ENCODE assay signal across 2 cellular contexts in the genomic region with DNA sequence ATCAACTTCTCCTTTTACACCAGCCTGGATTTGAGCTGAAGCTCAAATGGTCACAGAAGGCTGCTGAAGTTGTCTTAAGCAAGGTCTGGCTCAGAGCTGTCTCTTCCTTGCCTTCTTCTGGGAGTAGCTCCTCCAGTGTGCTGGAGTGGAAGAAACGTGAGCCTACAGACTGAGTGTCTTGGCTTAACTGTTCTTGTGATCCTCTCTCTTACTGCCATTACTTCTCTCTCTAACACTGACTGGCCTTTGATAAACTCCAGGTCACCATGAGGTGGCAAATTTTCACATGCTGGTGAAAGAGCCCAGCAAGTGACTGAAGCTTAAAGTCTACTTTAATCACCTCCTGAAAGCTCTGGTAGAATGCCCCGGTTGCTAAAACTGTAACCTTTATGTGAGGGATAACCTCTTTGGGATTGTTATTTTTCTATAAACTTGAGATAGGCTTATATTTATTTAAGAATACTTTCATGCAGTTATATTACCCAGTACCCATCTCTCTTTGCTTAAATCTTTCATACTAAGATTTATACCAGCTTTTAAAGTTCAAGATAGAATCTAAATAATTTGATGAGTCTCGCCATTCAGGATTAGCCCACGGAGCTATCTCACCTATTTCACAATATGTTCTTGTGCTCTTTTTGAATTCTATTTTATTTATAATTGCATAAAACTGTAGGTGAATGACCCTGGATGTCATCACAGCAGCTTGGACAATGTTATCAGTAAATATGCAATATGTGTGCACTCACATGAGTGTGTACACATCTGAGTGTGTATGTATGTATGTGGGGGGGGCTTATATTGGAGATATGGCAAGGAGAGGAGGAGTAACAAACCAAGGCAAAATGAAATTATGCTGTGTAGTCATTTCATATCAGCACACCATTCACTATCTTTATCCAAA.
TF ChIP-seq lines count a peak whose summit lies in the region.

No MANE protein-coding gene starts in this region.

TF ChIP-seq in liver, 16 proteins besides CTCF, POLR2A, EP300 and RAD21 (continued from another document):
- TF ChIP-seq ATF3 (IDR thresholded peaks at IDR 0.05) = no peak

TF ChIP-seq in HepG2, 621 proteins besides CTCF, POLR2A, EP300 and RAD21 (continued from another document):
- TF ChIP-seq CHD2 (IDR thresholded peaks at IDR 0.05; ENCODE audit: low read depth, low read length) (no peak), DNMT1 (CRISPR knock-in tag; IDR thresholded peaks at IDR 0.05) (no peak), ZNF710 (CRISPR knock-in tag; IDR thresholded peaks at IDR 0.05; ENCODE audit: borderline replicate concordance) (no peak), ZNF713 (CRISPR knock-in tag; IDR thresholded peaks at IDR 0.05) (no peak), CREBL2 (CRISPR knock-in tag; IDR thresholded peaks at IDR 0.05; ENCODE audit: borderline replicate concordance) (no peak), ZNF563 (CRISPR knock-in tag; IDR thresholded peaks at IDR 0.05) (no peak)
